Comparison of ENCODE assay signal across 8 cellular contexts in the genomic region with DNA sequence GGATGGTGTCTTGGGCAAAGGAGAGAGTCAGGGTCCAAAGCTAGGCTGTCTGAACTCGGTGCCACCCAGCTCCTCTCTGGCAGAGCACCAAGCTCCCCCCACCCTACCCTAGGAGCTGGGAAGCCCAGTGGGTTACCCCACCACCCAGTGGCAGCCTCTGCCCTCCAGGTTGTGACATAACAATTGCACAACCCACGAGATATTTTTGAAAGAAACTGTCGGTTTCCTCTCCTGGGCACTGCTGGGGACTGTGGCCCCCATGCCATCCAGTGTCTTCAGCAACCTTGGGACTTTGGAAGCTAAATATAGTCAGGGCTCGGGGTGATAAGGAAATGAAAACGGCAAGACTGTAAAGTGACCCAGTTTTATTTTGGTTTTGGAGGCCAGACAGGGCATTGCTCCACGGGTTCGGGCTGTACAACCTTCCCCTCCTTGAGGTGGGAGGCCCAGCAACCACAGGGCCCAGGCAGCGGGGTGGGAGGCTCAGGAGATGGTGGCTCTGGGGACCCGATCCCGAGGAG. TPM values are rescaled to one million over a fixed set of nuclear protein-coding genes. Genes with fewer than 3 reads are reported as not detected.
A peak's percentile ranks its signal among the peaks of the same experiment; 100 is the strongest.
DNase-seq lines count a peak whose midpoint lies in the region; ATAC-seq lines count a peak whose summit lies in the region.

No MANE protein-coding gene starts in this region.

- H3K4me3 Mint-ChIP-seq in activated naive CD8-positive, alpha-beta T cell treated with anti-CD3 and anti-CD28 coated beads for 36 hours, result peak overlapping the region; percentile 80

- no peak for DNase-seq in activated naive CD8-positive, alpha-beta T cell treated with anti-CD3 and anti-CD28 coated beads for 36 hours
- no peak for DNase-seq in iPS DF 6.9 (ENCODE audit: low read depth, low spot score)
- no peak for DNase-seq in hippocampal formation (lab: John Stamatoyannopoulos, UW)
- DNase-seq in cerebellar cortex (ENCODE audit: low spot score), result no peak

- H3K4me1 ChIP-seq in HUES6 (ENCODE audit: control insufficient read depth, insufficient read depth, low read length) (peaks cover 7% of the 10 kb centered on the region), iPS DF 6.9 (ENCODE audit: control insufficient read depth, insufficient read depth, low read length) (0 out of 2 replicates have a peak, but pooled peaks cover 4% of the 10 kb centered on the region), skeletal muscle satellite cell (ENCODE audit: control insufficient read depth, insufficient read depth, low read length) (peaks cover 20% of the 10 kb centered on the region)

- no peaks in the 10 kb centered on the region for H3K9me3 Mint-ChIP-seq in activated naive CD8-positive, alpha-beta T cell treated with anti-CD3 and anti-CD28 coated beads for 36 hours

- no peaks in the 10 kb centered on the region for H3K36me3 Mint-ChIP-seq in activated naive CD8-positive, alpha-beta T cell treated with anti-CD3 and anti-CD28 coated beads for 36 hours

- peaks cover 9% of the 10 kb centered on the region for H3K27me3 Mint-ChIP-seq in activated naive CD8-positive, alpha-beta T cell treated with anti-CD3 and anti-CD28 coated beads for 36 hours

- H3K9ac ChIP-seq in HUES6 (ENCODE audit: low read length), result peak overlapping the region; percentile 34
- peak overlapping the region; percentile 83 for H3K9ac ChIP-seq in skeletal muscle satellite cell (ENCODE audit: low read depth, low read length)

- H3K4me3 ChIP-seq in HUES6 (ENCODE audit: low read depth, low read length) (peak overlapping the region; percentile 68), iPS DF 6.9 (ENCODE audit: low read length) (peak overlapping the region; percentile 68; the same call in 1 of the 2 replicates), skeletal muscle satellite cell (ENCODE audit: low read length) (peak overlapping the region; percentile 84)

- H3K36me3 ChIP-seq in HUES6 (ENCODE audit: control insufficient read depth, insufficient read depth, low read length) (no peaks in the 10 kb centered on the region), iPS DF 6.9 (ENCODE audit: control insufficient read depth, insufficient read depth, low read length) (no peaks in the 10 kb centered on the region), skeletal muscle satellite cell (ENCODE audit: insufficient read depth, low read length) (no peaks in the 10 kb centered on the region)

- peaks cover 11% of the 10 kb centered on the region for H3K4me1 Mint-ChIP-seq in activated naive CD8-positive, alpha-beta T cell treated with anti-CD3 and anti-CD28 coated beads for 36 hours

- H3K4me2 ChIP-seq in skeletal muscle satellite cell (ENCODE audit: low read length), result peak overlapping the region; percentile 88

- no peak overlapping the region for H3K27ac ChIP-seq in HUES6 (ENCODE audit: low read depth, low read length)
- H3K27ac ChIP-seq in iPS DF 6.9 (ENCODE audit: low read length), result no peak overlapping the region

- H3K27me3 ChIP-seq in HUES6 (ENCODE audit: control insufficient read depth, insufficient read depth, low read length) (peaks cover 34% of the 10 kb centered on the region), iPS DF 6.9 (ENCODE audit: control insufficient read depth, insufficient read depth, low read length) (peaks cover 4% of the 10 kb centered on the region; the same call in 1 of the 2 replicates), skeletal muscle satellite cell (ENCODE audit: control insufficient read depth, insufficient read depth, low read length) (no peaks in the 10 kb centered on the region)

- peak overlapping the region; percentile 14 for H3K27ac Mint-ChIP-seq in activated naive CD8-positive, alpha-beta T cell treated with anti-CD3 and anti-CD28 coated beads for 36 hours

- ATAC-seq in GM18519 (IDR thresholded peaks at IDR 0.05; ENCODE audit: low FRiP score, unreplicated experiment) (no peak), GM19023 (IDR thresholded peaks at IDR 0.05; ENCODE audit: unreplicated experiment) (no peak)

- no CpG with 5 or more reads among the region's 10 CpGs for WGBS in iPS DF 6.9 (ENCODE audit: insufficient coverage, insufficient read length)

- no peaks in the 10 kb centered on the region for H3K9me3 ChIP-seq in HUES6 (ENCODE audit: control insufficient read depth, insufficient read depth, low read depth, low read length)
- H3K9me3 ChIP-seq in iPS DF 6.9 (ENCODE audit: control insufficient read depth, insufficient read depth, low read length), result no peaks in the 10 kb centered on the region
- no peaks in the 10 kb centered on the region for H3K9me3 ChIP-seq in skeletal muscle satellite cell (replicated peaks; ENCODE audit: low read length)

RNA-seq across cellular contexts. Expression of gene CITED4, which starts 1.4 kb away (rescaled TPM):
- total RNA-seq in activated naive CD8-positive, alpha-beta T cell treated with anti-CD3 and anti-CD28 coated beads for 36 hours, result 1 to 10 TPM; 4.3 to 5.3 TPM
- 2.0 and 2.3 TPM in 2 replicates for total RNA-seq in skeletal muscle satellite cell (2012; rRNA removed)
